In genomic region chr5:17311811-17312210, GRCh38 we compare ENCODE assay signal across 5 cellular contexts.
DNase-seq lines count a peak whose midpoint lies in the region; ATAC-seq and TF ChIP-seq lines count a peak whose summit lies in the region.
"Not testable (repeated sequence)": the region's sequence is repeated elsewhere in the genome, so short reads cannot be mapped to it uniquely, and the experiment has no call there.

No MANE protein-coding gene starts in this region.

- H3F3A ChIP-seq in GM23338 (replicated peaks; ENCODE audit: low read depth) = not testable (repeated sequence)

- not testable (repeated sequence) for ATAC-seq in GM23338

- not testable (repeated sequence) for H4K20me1 ChIP-seq in GM23338 (replicated peaks; ENCODE audit: insufficient read depth)

- TF ChIP-seq POLR2A in testis (IDR thresholded peaks at IDR 0.05) = not testable (repeated sequence)

- WGBS in testis, 2 donors = 70 to 87% methylated on average over 13 to 30 of the region's 31 CpGs

- H3K4me2 ChIP-seq in GM23338 = not testable (repeated sequence)

- intact Hi-C loops in testis (cut with DNase I; ENCODE audit: low total_unique reads) = not testable (repeated sequence)

- not testable (repeated sequence) for H3K9me3 Mint-ChIP-seq in GM23338

- H3K27ac Mint-ChIP-seq in GM23338 = not testable (repeated sequence)

- peak overlapping the region; percentile 78; the same call in 1 of the 2 replicates for H2AFZ ChIP-seq in GM23338

- H3K4me1 Mint-ChIP-seq in GM23338 = peaks cover 24% of the 10 kb centered on the region

- not testable (repeated sequence) for H3K27me3 ChIP-seq in GM23338 (ENCODE audit: insufficient read depth); testis

- DNase-seq in GM23338 (ENCODE audit: low spot score); testis: not testable (repeated sequence)

- H3K36me3 ChIP-seq in GM23338 (ENCODE audit: insufficient read depth); testis (ENCODE audit: low read depth, missing control alignments): not testable (repeated sequence)

- not testable (repeated sequence) for H3K79me2 ChIP-seq in GM23338 (replicated peaks; ENCODE audit: insufficient read depth)

- H3K27ac ChIP-seq in 22Rv1 (peak overlapping the region; percentile 92), C4-2B (0 out of 2 replicates have a peak overlapping the region, but pooled peaks have one; percentile 9), VCaP (peak overlapping the region; percentile 54)
- not testable (repeated sequence) for H3K27ac ChIP-seq in GM23338 (ENCODE audit: low read depth); testis

- not testable (repeated sequence) for H3K27me3 Mint-ChIP-seq in GM23338 (ENCODE audit: insufficient read depth, low read depth, poor library complexity)

- not testable (repeated sequence) for H3K4me3 ChIP-seq in GM23338
- H3K4me3 ChIP-seq in testis = peak overlapping the region; percentile 26 to 29

- not testable (repeated sequence) for H3K9me2 ChIP-seq in GM23338 (ENCODE audit: insufficient read depth)

- H3K9me3 ChIP-seq in testis = not testable (repeated sequence)

- H3K4me1 ChIP-seq in GM23338 (ENCODE audit: insufficient read depth) = peaks cover 12% of the 10 kb centered on the region
- H3K4me1 ChIP-seq in testis = not testable (repeated sequence)

- not testable (repeated sequence) for TF ChIP-seq CTCF in 22Rv1 (IDR thresholded peaks at IDR 0.05); C4-2B (conservative IDR thresholded peaks at IDR 0.05); GM23338 (conservative IDR thresholded peaks at IDR 0.05; ENCODE audit: low read depth in 2 of 2); VCaP (conservative IDR thresholded peaks at IDR 0.05); testis (IDR thresholded peaks at IDR 0.05)

- not testable (repeated sequence) for H3K36me3 Mint-ChIP-seq in GM23338 (ENCODE audit: low read depth)

- H3K4me3 Mint-ChIP-seq in GM23338 = not testable (repeated sequence)
